ENCODE assay signal across 8 cellular contexts in genomic region chr19:4327252-4327876, GRCh38. TPM values are rescaled to one million over a fixed set of nuclear protein-coding genes. Genes with fewer than 3 reads are reported as not detected.
DNase-seq lines count a peak whose midpoint lies in the region.

No MANE protein-coding gene starts in this region.

- peak overlapping the region; percentile 66 for H3K4me3 ChIP-seq in HUES6 (ENCODE audit: low read depth, low read length)

- peaks cover 12% of the 10 kb centered on the region; the same call in 1 of the 2 replicates for H3K36me3 ChIP-seq in HUES6 (ENCODE audit: control insufficient read depth, insufficient read depth, low read length)

- no peak overlapping the region for H3K27ac ChIP-seq in HUES6 (ENCODE audit: low read depth, low read length)

- H3K9ac ChIP-seq in HUES6 (ENCODE audit: low read length), result peak overlapping the region; percentile 76

- DNase-seq in AG08395 (ENCODE audit: low spot score) (peak; percentile 43), cerebellar cortex (ENCODE audit: low spot score) (peak; percentile 77), lung microvascular endothelial cell (ENCODE audit: low read depth in 2 of 2) (peak; percentile 52 to 65), middle frontal gyrus (ENCODE audit: extremely low spot score, low spot score) (no peak), NK-92 (lab: John Stamatoyannopoulos, UW; ENCODE audit: unreplicated experiment) (no peak)
- peak in 3 of 4 experiments; percentile 30 to 70 (median 32) for DNase-seq in activated CD4-positive, CD25-positive, alpha-beta regulatory T cell (lab: John Stamatoyannopoulos, UW)
- peak; percentile 52 for DNase-seq in stimulated activated CD8-positive, alpha-beta memory T cell treated with anti-CD3 and anti-CD28 coated beads, Interleukin-12 subunit alpha, Interleukin-12 subunit beta, amount 100 ng/mL, for 4 hours (ENCODE audit: low read depth)

- no peaks in the 10 kb centered on the region for H3K27me3 ChIP-seq in HUES6 (ENCODE audit: control insufficient read depth, insufficient read depth, low read length)

- H3K9me3 ChIP-seq in HUES6 (ENCODE audit: control insufficient read depth, insufficient read depth, low read depth, low read length), result no peaks in the 10 kb centered on the region

- H3K4me1 ChIP-seq in HUES6 (ENCODE audit: control insufficient read depth, insufficient read depth, low read length), result 0 out of 2 replicates have a peak, but pooled peaks cover 3% of the 10 kb centered on the region

RNA-seq across cellular contexts. Expression of gene STAP2, which starts 11.3 kb away (rescaled TPM):
- total RNA-seq in lung microvascular endothelial cell, result 28.8 and 36.1 TPM in 2 replicates

RNA-seq across cellular contexts. Expression of gene MPND, which starts 16.0 kb away (rescaled TPM):
- 5.2 and 7.7 TPM in 2 replicates for total RNA-seq in lung microvascular endothelial cell

RNA-seq across cellular contexts. Expression of gene FSD1, which starts 23.0 kb away (rescaled TPM):
- 2.2 and 10.2 TPM in 2 replicates for total RNA-seq in lung microvascular endothelial cell

RNA-seq across cellular contexts. Expression of gene TMIGD2, which starts 25.2 kb away (rescaled TPM):
- total RNA-seq in lung microvascular endothelial cell, result not detected in 2 replicates

RNA-seq across cellular contexts. Expression of gene SHD, which starts 48.3 kb away (rescaled TPM):
- total RNA-seq in lung microvascular endothelial cell, result not detected in 2 replicates

Comparison
In these comparisons a context has a peak if more than half of its experiments do, and no peak if none do; other contexts are left out.
1. DNase-seq: peak in AG08395 (single experiment), activated CD4-positive, CD25-positive, alpha-beta regulatory T cell (3 of 4), cerebellar cortex (single experiment), lung microvascular endothelial cell (2 of 2) and stimulated activated CD8-positive, alpha-beta memory T cell treated with anti-CD3 and anti-CD28 coated beads, Interleukin-12 subunit alpha, Interleukin-12 subunit beta, amount 100 ng/mL, for 4 hours (single experiment); none in middle frontal gyrus (single experiment) and NK-92 (single experiment).